6 cellular contexts compared by ENCODE assay signal in the genomic region with DNA sequence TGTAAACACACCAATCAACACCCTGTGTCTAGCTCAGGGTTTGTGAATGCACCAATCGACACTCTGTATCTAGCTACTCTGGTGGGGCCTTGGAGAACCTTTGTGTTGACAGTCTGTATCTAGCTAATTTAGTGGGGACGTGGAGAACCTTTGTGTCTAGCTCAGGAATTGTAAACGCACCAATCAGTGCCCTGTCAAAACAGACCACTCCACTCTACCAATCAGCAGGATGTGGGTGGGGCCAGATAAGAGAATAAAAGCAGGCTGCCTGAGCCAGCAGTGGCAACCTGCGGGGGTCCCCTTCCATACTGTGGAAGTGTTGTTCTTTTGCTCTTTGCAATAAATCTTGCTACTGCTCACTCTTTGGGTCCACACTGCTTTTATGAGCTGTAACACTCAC. TPM values are rescaled to one million over a fixed set of nuclear protein-coding genes. Genes with fewer than 3 reads are reported as not detected.
DNase-seq lines count a peak whose midpoint lies in the region; ATAC-seq, FAIRE-seq and TF ChIP-seq lines count a peak whose summit lies in the region.
"Not testable (repeated sequence)": the region's sequence is repeated elsewhere in the genome, so short reads cannot be mapped to it uniquely, and the experiment has no call there.

No MANE protein-coding gene starts in this region.

- not testable (repeated sequence) for H4K8ac ChIP-seq in neuronal stem cell (ENCODE audit: low read depth, low read length)

- H4K91ac ChIP-seq in neuronal stem cell (ENCODE audit: low read depth, low read length, poor library complexity) = not testable (repeated sequence)

- not testable (repeated sequence) for H3K14ac ChIP-seq in neuronal stem cell (ENCODE audit: low read length)

- not testable (repeated sequence) for H3K4me1 Mint-ChIP-seq in GM23338
- H3K4me1 Mint-ChIP-seq in HFFc6 (ENCODE audit: low read depth) = peaks cover 30% of the 10 kb centered on the region
- peaks cover 51% of the 10 kb centered on the region for H3K4me1 Mint-ChIP-seq in nephron progenitor cell

- H3F3A ChIP-seq in GM23338 (replicated peaks; ENCODE audit: low read depth) = not testable (repeated sequence)

- H3K9me3 Mint-ChIP-seq in GM23338, HFFc6: not testable (repeated sequence)
- peaks cover 27% of the 10 kb centered on the region for H3K9me3 Mint-ChIP-seq in nephron progenitor cell

- H3K4me3 ChIP-seq in GM23338; K562; HepG2 (replicated peaks in 1 of 3; ENCODE audit: insufficient read depth in 1 of 3, low read depth in 2 of 3, low read length in 3 of 3); neuronal stem cell (ENCODE audit: low read length in 2 of 2): not testable (repeated sequence)

- not testable (repeated sequence) for TF ChIP-seq RAD21 in K562 (CRISPR knock-in tag; conservative IDR thresholded peaks at IDR 0.05 in 1 of 2, IDR thresholded peaks at IDR 0.05 in 1 of 2); HepG2 (CRISPR knock-in tag; IDR thresholded peaks at IDR 0.05)

- H2BK12ac ChIP-seq in neuronal stem cell (ENCODE audit: low read length) = not testable (repeated sequence)

- DNase-seq in GM23338 (ENCODE audit: low spot score); HFFc6; K562 (ENCODE audit: extremely low read depth in 1 of 4, low spot score in 3 of 4); HepG2 (ENCODE audit: low spot score); nephron progenitor cell; neuronal stem cell (ENCODE audit: low spot score): not testable (repeated sequence)

- BruUV-seq in K562 (replicated peaks; lab: Mats Ljungman, UMichigan); HepG2 (replicated peaks; lab: Mats Ljungman, UMichigan): not testable (repeated sequence)

- not testable (repeated sequence) for H3K9me2 ChIP-seq in GM23338 (ENCODE audit: insufficient read depth)

- not testable (repeated sequence) for ATAC-seq in GM23338, K562, HepG2

- H3K79me1 ChIP-seq in neuronal stem cell (ENCODE audit: low read depth, low read length) = not testable (repeated sequence)

- 0 out of 2 replicates have a peak, but pooled peaks have one; percentile 37 for TF ChIP-seq POLR2A in K562 (conservative IDR thresholded peaks at IDR 0.05)
- TF ChIP-seq POLR2A in HepG2 (IDR thresholded peaks at IDR 0.05; ENCODE audit: insufficient read depth in 1 of 2, low read depth in 2 of 2, low read length in 2 of 2) = not testable (repeated sequence)

- POLR2A ChIA-PET in K562 (lab: Yijun Ruan, JAX); HepG2 (lab: Yijun Ruan, JAX): not testable (repeated sequence)

- H3K27me3 ChIP-seq in GM23338 (ENCODE audit: insufficient read depth); K562 (ENCODE audit: control insufficient read depth in 2 of 2, insufficient read depth in 2 of 2, low read length in 2 of 2); HepG2 (ENCODE audit: control insufficient read depth in 1 of 2, insufficient read depth in 2 of 2, low read length in 2 of 2); neuronal stem cell (ENCODE audit: control insufficient read depth in 3 of 3, insufficient read depth in 3 of 3, low read depth in 1 of 3, low read length in 3 of 3): not testable (repeated sequence)

- H4K20me1 ChIP-seq in GM23338 (replicated peaks; ENCODE audit: insufficient read depth); K562 (replicated peaks; ENCODE audit: control insufficient read depth, insufficient read depth, low read length); HepG2 (ENCODE audit: insufficient read depth, low read length): not testable (repeated sequence)

- not testable (repeated sequence) for H2BK120ac ChIP-seq in neuronal stem cell (ENCODE audit: low read depth, low read length)

- H2AK5ac ChIP-seq in neuronal stem cell (ENCODE audit: low read depth, low read length) = not testable (repeated sequence)

- not testable (repeated sequence) for FAIRE-seq in K562 (lab: Jason Lieb, UNC); HepG2 (lab: Jason Lieb, UNC)

- not testable (repeated sequence) for TF ChIP-seq CTCF in GM23338 (conservative IDR thresholded peaks at IDR 0.05; ENCODE audit: low read depth in 2 of 2); HFFc6 (IDR thresholded peaks at IDR 0.05); K562 (IDR thresholded peaks at IDR 0.05 in 2 of 3, conservative IDR thresholded peaks at IDR 0.05 in 1 of 3; ENCODE audit: insufficient read depth in 2 of 3, low read depth in 1 of 3, low read length in 3 of 3); HepG2 (CRISPR knock-in tag; IDR thresholded peaks at IDR 0.05); nephron progenitor cell (IDR thresholded peaks at IDR 0.05)

- H3K36me3 Mint-ChIP-seq in GM23338 (ENCODE audit: low read depth); HFFc6 (ENCODE audit: low read depth): not testable (repeated sequence)
- peaks cover 16% of the 10 kb centered on the region for H3K36me3 Mint-ChIP-seq in nephron progenitor cell (ENCODE audit: low read depth)

- H3K18ac ChIP-seq in neuronal stem cell (ENCODE audit: low read length) = not testable (repeated sequence)

- intact Hi-C loops in K562 (cut with micrococcal nuclease); HepG2 (cut with micrococcal nuclease; ENCODE audit: unreplicated experiment): not testable (repeated sequence)

- H2BK15ac ChIP-seq in neuronal stem cell (ENCODE audit: low read length) = not testable (repeated sequence)

- not testable (repeated sequence) for H3K27ac ChIP-seq in GM23338 (ENCODE audit: low read depth); K562 (ENCODE audit: extremely low read depth, low read depth, low read length); HepG2 (ENCODE audit: extremely low read length, insufficient read depth, low read length); neuronal stem cell (replicated peaks; ENCODE audit: low read length)

- peak overlapping the region; percentile 81; the same call in 1 of the 2 replicates for H3K27ac Mint-ChIP-seq in GM23338
- not testable (repeated sequence) for H3K27ac Mint-ChIP-seq in HFFc6
- H3K27ac Mint-ChIP-seq in nephron progenitor cell = peak overlapping the region; percentile 98

- H3K23ac ChIP-seq in neuronal stem cell (ENCODE audit: low read depth, low read length, poor library complexity) = not testable (repeated sequence)

- H3K36me3 ChIP-seq in GM23338 (ENCODE audit: insufficient read depth); K562 (ENCODE audit: control insufficient read depth, insufficient read depth, low read length); HepG2 (replicated peaks in 1 of 2; ENCODE audit: control insufficient read depth in 1 of 2, insufficient read depth in 2 of 2, low read length in 2 of 2); neuronal stem cell (replicated peaks in 1 of 2; ENCODE audit: control insufficient read depth in 2 of 2, insufficient read depth in 2 of 2, low read length in 2 of 2): not testable (repeated sequence)

- H2BK5ac ChIP-seq in neuronal stem cell (ENCODE audit: low read length) = not testable (repeated sequence)

- CTCF ChIA-PET in K562 (lab: Yijun Ruan, JAX; ENCODE audit: low intra/inter-chr PET ratio); HepG2 (lab: Yijun Ruan, JAX; ENCODE audit: low intra/inter-chr PET ratio, low total read pairs): not testable (repeated sequence)

- 79% methylated on average over 4 of the region's 4 CpGs for WGBS in K562 (ENCODE audit: insufficient coverage, low coverage, missing lambda C conversion rate)
- WGBS in HepG2 (ENCODE audit: low lambda C conversion rate) = 92% methylated on average over 3 of the region's 4 CpGs
- no CpG with 5 or more reads among the region's 4 CpGs for WGBS in neuronal stem cell (ENCODE audit: extremely low coverage in 2 of 2, insufficient read length in 2 of 2, insufficient replicate concordance in 1 of 2), 2 donors

- not testable (repeated sequence) for H3K27me3 Mint-ChIP-seq in GM23338 (ENCODE audit: insufficient read depth, low read depth, poor library complexity); HFFc6 (ENCODE audit: insufficient read depth); nephron progenitor cell (ENCODE audit: low read depth, poor library complexity)

- not testable (repeated sequence) for H3K9me1 ChIP-seq in K562 (ENCODE audit: control insufficient read depth, insufficient read depth, low read length)

- not testable (repeated sequence) for H3K4me2 ChIP-seq in GM23338; K562 (ENCODE audit: insufficient read depth, low read length); HepG2 (ENCODE audit: low read depth, low read length); neuronal stem cell (ENCODE audit: insufficient read depth, low read length, poor library complexity, severe bottlenecking)

- peak overlapping the region; percentile 66; the same call in 1 of the 2 replicates for H2AFZ ChIP-seq in GM23338
- not testable (repeated sequence) for H2AFZ ChIP-seq in K562 (ENCODE audit: low read depth, low read length); HepG2 (ENCODE audit: low read length)
- peak overlapping the region; percentile 35 for H2AFZ ChIP-seq in neuronal stem cell (ENCODE audit: low read length)

- H3K4me1 ChIP-seq in GM23338 (ENCODE audit: insufficient read depth); neuronal stem cell (ENCODE audit: control insufficient read depth in 2 of 2, insufficient read depth in 1 of 2, low read depth in 1 of 2, low read length in 2 of 2): not testable (repeated sequence)
- H3K4me1 ChIP-seq in K562 (replicated peaks in 1 of 2; ENCODE audit: control insufficient read depth in 2 of 2, insufficient read depth in 2 of 2, low read length in 2 of 2) (peaks cover 27 to 28% of the 10 kb centered on the region in 2 experiments; a peak in 4 of 5 replicates), HepG2 (ENCODE audit: insufficient read depth, low read length) (peaks cover 34% of the 10 kb centered on the region)

- TF ChIP-seq EP300 in K562 (IDR thresholded peaks at IDR 0.05; ENCODE audit: low read length); HepG2 (IDR thresholded peaks at IDR 0.05; ENCODE audit: low read depth in 2 of 2, low read length in 2 of 2); HepG2 (CRISPR knock-in tag; IDR thresholded peaks at IDR 0.05; ENCODE audit: borderline replicate concordance): not testable (repeated sequence)

- in situ Hi-C loops in K562 (cut with MboI); HepG2 (cut with HindIII; ENCODE audit: extremely low pct_ligation_motif_present, low pct_unique_long_range_greater_than_20kb): not testable (repeated sequence)

- not testable (repeated sequence) for H3K4ac ChIP-seq in neuronal stem cell (ENCODE audit: low read length)

- not testable (repeated sequence) for H3K79me2 ChIP-seq in GM23338 (replicated peaks; ENCODE audit: insufficient read depth); K562 (ENCODE audit: control insufficient read depth, insufficient read depth, low read length); HepG2 (ENCODE audit: insufficient read depth, low read length)

- not testable (repeated sequence) for H3K4me3 Mint-ChIP-seq in GM23338
- H3K4me3 Mint-ChIP-seq in HFFc6 = peak overlapping the region; percentile 3; the same call in 1 of the 2 replicates
- H3K4me3 Mint-ChIP-seq in nephron progenitor cell = peak overlapping the region; percentile 35

- H3K9ac ChIP-seq in K562 (ENCODE audit: insufficient read depth in 1 of 2, low read depth in 2 of 2, low read length in 2 of 2); HepG2 (ENCODE audit: insufficient read depth, low read depth, low read length); neuronal stem cell (ENCODE audit: low read depth, low read length, poor library complexity): not testable (repeated sequence)

- not testable (repeated sequence) for H3K9me3 ChIP-seq in K562 (replicated peaks; ENCODE audit: control insufficient read depth, insufficient read depth, low read depth, low read length); HepG2 (ENCODE audit: low read length); neuronal stem cell (replicated peaks in 1 of 2; ENCODE audit: control insufficient read depth in 2 of 2, insufficient read depth in 1 of 2, low read depth in 1 of 2, low read length in 2 of 2)

RNA-seq across cellular contexts. Expression of a gene that starts 9.5 kb away (rescaled TPM):
- total RNA-seq in GM23338 (2014; rRNA removed; shearing (Covaris generic)) = 97.8 and 116 TPM in 2 replicates
- polyA plus RNA-seq in GM23338 (2016; fragmentation: Nextera tagmentation; extraction: Ambion mirVana) = 96.3 and 136 TPM in 2 replicates
- total RNA-seq in HFFc6 (2021; fragmentation: NEBNext Ultra II Directional; extraction: Animal tissue kit (Norgen Biotek cat#: 25700)) = 10 to 100 TPM; 74.4 to 88.3 (median 83.0) TPM
- total RNA-seq in K562 (2011; cell fraction: chromatin; rRNA removed; ENCODE audit: low replicate concordance) = 79.9 and 290 TPM in 2 replicates
- total RNA-seq in K562 (2011; cell fraction: nucleolus; rRNA removed) = 32.5 and 39.2 TPM in 2 replicates
- total RNA-seq in K562 (2011; cell fraction: nucleoplasm; rRNA removed) = 93.6 and 112 TPM in 2 replicates
- total RNA-seq in K562 (2014; rRNA removed) = 33.8 and 35.2 TPM in 2 replicates
- total RNA-seq in K562 (2014; rRNA removed; fragmentation: Illumina TruSeq; extraction: Trizol) = 70.3 and 74.9 TPM in 2 replicates
- total RNA-seq in K562 (2015; rRNA removed; fragmentation: Illumina TruSeq; extraction: Trizol) = 62.4 and 70.0 TPM in 2 replicates
- total RNA-seq in K562 (2021) = 39.3 and 41.9 TPM in 2 replicates
- polyA plus RNA-seq in K562 (2011; rRNA removed) = 28.0 and 29.1 TPM in 2 replicates
- polyA plus RNA-seq in K562 (2011; cell fraction: cytosol; rRNA removed) = 6.3 and 7.6 TPM in 2 replicates
- 24.7 and 32.5 TPM in 2 replicates for polyA plus RNA-seq in K562 (2011; cell fraction: nucleus; rRNA removed)
- polyA plus RNA-seq in K562 (2012) = 22.8 and 23.3 TPM in 2 replicates
- 25.3 and 33.6 TPM in 2 replicates for polyA plus RNA-seq in K562 (2014; fragmentation: Illumina TruSeq; extraction: Trizol)
- polyA plus RNA-seq in K562 (2014; fragmentation: Nextera tagmentation; extraction: Ambion mirVana) = 10 to 100 TPM; 12.7 to 13.2 TPM
- polyA plus RNA-seq in K562 (2014; rRNA removed) = 21.8 and 26.6 TPM in 2 replicates
- 45.9 and 83.5 TPM in 2 replicates for polyA minus RNA-seq in K562 (2011; rRNA and poly(A)+ RNA removed)
- polyA minus RNA-seq in K562 (2011; cell fraction: cytosol; rRNA and poly(A)+ RNA removed) = 20.1 and 22.1 TPM in 2 replicates
- 52.2 and 112 TPM in 2 replicates for polyA minus RNA-seq in K562 (2011; cell fraction: nucleus; rRNA and poly(A)+ RNA removed)
- 92.1 and 136 TPM in 2 replicates for total RNA-seq in HepG2 (2016; rRNA removed; fragmentation: Illumina TruSeq; extraction: Trizol)
- total RNA-seq in HepG2 (2016; cell fraction: cytosol; rRNA removed; fragmentation: Illumina TruSeq; extraction: Trizol; ENCODE audit: low read depth) = 30.4 and 34.1 TPM in 2 replicates
- 91.2 and 133 TPM in 2 replicates for total RNA-seq in HepG2 (2016; cell fraction: insoluble cytoplasmic fraction; rRNA removed; fragmentation: Illumina TruSeq; extraction: Trizol)
- 66.7 and 85.3 TPM in 2 replicates for total RNA-seq in HepG2 (2016; cell fraction: membrane; rRNA removed; fragmentation: Illumina TruSeq; extraction: Trizol)
- 121 and 139 TPM in 2 replicates for total RNA-seq in HepG2 (2016; cell fraction: nucleus; rRNA removed; fragmentation: Illumina TruSeq; extraction: Trizol)
- polyA plus RNA-seq in HepG2 (2011; rRNA removed) = 18.4 and 25.7 TPM in 2 replicates
- 8.0 and 12.9 TPM in 2 replicates for polyA plus RNA-seq in HepG2 (2011; cell fraction: cytosol; rRNA removed)
- 15.2 and 17.6 TPM in 2 replicates for polyA plus RNA-seq in HepG2 (2011; cell fraction: nucleus; rRNA removed)
- 39.9 and 55.4 TPM in 2 replicates for polyA plus RNA-seq in HepG2 (2012)
- polyA plus RNA-seq in HepG2 (2016; cell fraction: cytosol; fragmentation: Illumina TruSeq; extraction: Trizol; ENCODE audit: low read depth) = 2.8 and 3.7 TPM in 2 replicates
- polyA plus RNA-seq in HepG2 (2016; cell fraction: insoluble cytoplasmic fraction; fragmentation: Illumina TruSeq; extraction: Trizol; ENCODE audit: low read depth) = 83.2 and 88.8 TPM in 2 replicates
- polyA plus RNA-seq in HepG2 (2016; cell fraction: membrane; fragmentation: Illumina TruSeq; extraction: Trizol; ENCODE audit: low read depth) = 12.0 and 14.4 TPM in 2 replicates
- polyA plus RNA-seq in HepG2 (2016; cell fraction: nucleus; fragmentation: Illumina TruSeq; extraction: Trizol; ENCODE audit: insufficient read depth, low read depth) = 110 and 121 TPM in 2 replicates
- 27.8 and 31.8 TPM in 2 replicates for polyA minus RNA-seq in HepG2 (2011; rRNA and poly(A)+ RNA removed; ENCODE audit: low replicate concordance)
- polyA minus RNA-seq in HepG2 (2011; cell fraction: cytosol; rRNA and poly(A)+ RNA removed) = 44.8 and 48.6 TPM in 2 replicates
- polyA minus RNA-seq in HepG2 (2011; cell fraction: nucleus; rRNA and poly(A)+ RNA removed) = 153 and 159 TPM in 2 replicates
- polyA plus RNA-seq in neuronal stem cell (2013, experiment 1 of 2) = 37.0 TPM
- polyA plus RNA-seq in neuronal stem cell (2013, experiment 2 of 2) = 38.3 TPM

RNA-seq across cellular contexts. Expression of a gene that starts 59.2 kb away (rescaled TPM):
- 27.5 and 29.0 TPM in 2 replicates for total RNA-seq in GM23338 (2014; rRNA removed; shearing (Covaris generic))
- 20.3 TPM in 2 replicates for polyA plus RNA-seq in GM23338 (2016; fragmentation: Nextera tagmentation; extraction: Ambion mirVana)
- total RNA-seq in HFFc6 (2021; fragmentation: NEBNext Ultra II Directional; extraction: Animal tissue kit (Norgen Biotek cat#: 25700)) = 100 to 1,000 TPM; 124 to 151 (median 134) TPM
- 55.1 and 138 TPM in 2 replicates for total RNA-seq in K562 (2011; cell fraction: chromatin; rRNA removed; ENCODE audit: low replicate concordance)
- 36.5 and 52.5 TPM in 2 replicates for total RNA-seq in K562 (2011; cell fraction: nucleolus; rRNA removed)
- total RNA-seq in K562 (2011; cell fraction: nucleoplasm; rRNA removed) = 96.8 and 146 TPM in 2 replicates
- total RNA-seq in K562 (2014; rRNA removed) = 44.9 and 53.9 TPM in 2 replicates
- total RNA-seq in K562 (2014; rRNA removed; fragmentation: Illumina TruSeq; extraction: Trizol) = 46.2 and 55.4 TPM in 2 replicates
- total RNA-seq in K562 (2015; rRNA removed; fragmentation: Illumina TruSeq; extraction: Trizol) = 46.0 and 49.4 TPM in 2 replicates
- 41.6 and 46.6 TPM in 2 replicates for total RNA-seq in K562 (2021)
- 24.4 and 37.0 TPM in 2 replicates for polyA plus RNA-seq in K562 (2011; rRNA removed)
- polyA plus RNA-seq in K562 (2011; cell fraction: cytosol; rRNA removed) = 13.0 and 14.1 TPM in 2 replicates
- polyA plus RNA-seq in K562 (2011; cell fraction: nucleus; rRNA removed) = 26.0 and 26.4 TPM in 2 replicates
- polyA plus RNA-seq in K562 (2012) = 31.2 and 44.6 TPM in 2 replicates
- 38.4 and 42.7 TPM in 2 replicates for polyA plus RNA-seq in K562 (2014; fragmentation: Illumina TruSeq; extraction: Trizol)
- polyA plus RNA-seq in K562 (2014; fragmentation: Nextera tagmentation; extraction: Ambion mirVana) = 10 to 100 TPM in 1 of 2 experiments, 1 to 10 TPM in 1; 9.9 to 11.2 TPM
- polyA plus RNA-seq in K562 (2014; rRNA removed) = 40.7 and 46.6 TPM in 2 replicates
- 50.0 and 53.0 TPM in 2 replicates for polyA minus RNA-seq in K562 (2011; rRNA and poly(A)+ RNA removed)
- polyA minus RNA-seq in K562 (2011; cell fraction: cytosol; rRNA and poly(A)+ RNA removed) = 15.2 and 17.1 TPM in 2 replicates
- 58.3 and 84.4 TPM in 2 replicates for polyA minus RNA-seq in K562 (2011; cell fraction: nucleus; rRNA and poly(A)+ RNA removed)
- 32.2 and 33.7 TPM in 2 replicates for total RNA-seq in HepG2 (2016; rRNA removed; fragmentation: Illumina TruSeq; extraction: Trizol)
- total RNA-seq in HepG2 (2016; cell fraction: cytosol; rRNA removed; fragmentation: Illumina TruSeq; extraction: Trizol; ENCODE audit: low read depth) = 27.4 and 28.7 TPM in 2 replicates
- total RNA-seq in HepG2 (2016; cell fraction: insoluble cytoplasmic fraction; rRNA removed; fragmentation: Illumina TruSeq; extraction: Trizol) = 27.5 and 33.1 TPM in 2 replicates
- 39.7 and 47.6 TPM in 2 replicates for total RNA-seq in HepG2 (2016; cell fraction: membrane; rRNA removed; fragmentation: Illumina TruSeq; extraction: Trizol)
- total RNA-seq in HepG2 (2016; cell fraction: nucleus; rRNA removed; fragmentation: Illumina TruSeq; extraction: Trizol) = 42.0 and 44.0 TPM in 2 replicates
- 9.9 and 13.5 TPM in 2 replicates for polyA plus RNA-seq in HepG2 (2011; rRNA removed)
- 7.4 and 9.3 TPM in 2 replicates for polyA plus RNA-seq in HepG2 (2011; cell fraction: cytosol; rRNA removed)
- polyA plus RNA-seq in HepG2 (2011; cell fraction: nucleus; rRNA removed) = 9.5 and 9.8 TPM in 2 replicates
- polyA plus RNA-seq in HepG2 (2012) = 18.5 and 20.9 TPM in 2 replicates
- 22.9 and 27.7 TPM in 2 replicates for polyA plus RNA-seq in HepG2 (2016; cell fraction: cytosol; fragmentation: Illumina TruSeq; extraction: Trizol; ENCODE audit: low read depth)
- polyA plus RNA-seq in HepG2 (2016; cell fraction: insoluble cytoplasmic fraction; fragmentation: Illumina TruSeq; extraction: Trizol; ENCODE audit: low read depth) = 32.7 and 34.9 TPM in 2 replicates
- polyA plus RNA-seq in HepG2 (2016; cell fraction: membrane; fragmentation: Illumina TruSeq; extraction: Trizol; ENCODE audit: low read depth) = 31.3 and 34.7 TPM in 2 replicates
- 35.0 and 37.3 TPM in 2 replicates for polyA plus RNA-seq in HepG2 (2016; cell fraction: nucleus; fragmentation: Illumina TruSeq; extraction: Trizol; ENCODE audit: insufficient read depth, low read depth)
- 10.3 and 20.6 TPM in 2 replicates for polyA minus RNA-seq in HepG2 (2011; rRNA and poly(A)+ RNA removed; ENCODE audit: low replicate concordance)
- 10.3 and 12.0 TPM in 2 replicates for polyA minus RNA-seq in HepG2 (2011; cell fraction: cytosol; rRNA and poly(A)+ RNA removed)
- 69.1 and 70.6 TPM in 2 replicates for polyA minus RNA-seq in HepG2 (2011; cell fraction: nucleus; rRNA and poly(A)+ RNA removed)
- 24.2 TPM for polyA plus RNA-seq in neuronal stem cell (2013, experiment 1 of 2)
- 26.6 TPM for polyA plus RNA-seq in neuronal stem cell (2013, experiment 2 of 2)
